In genomic region chr5:118405650-118406061, GRCh38 we compare ENCODE assay signal across 19 cellular contexts.
DNase-seq lines count a peak whose midpoint lies in the region; ATAC-seq and TF ChIP-seq lines count a peak whose summit lies in the region.
"Had no signal": no experiment of that assay in that cellular context is flagged by ENCODE, and none has a peak within 500 bp of the region (broad histone marks: within the 10 kb centered on the region; RNA-seq: fewer than 3 reads in every experiment).

No MANE protein-coding gene starts in this region.

- H3K27ac ChIP-seq in CD8-positive, alpha-beta memory T cell (ENCODE audit: low read depth, low read length): no peak overlapping the region
- H3K27ac ChIP-seq: foreskin keratinocyte, transverse colon had no signal

- POLR2A ChIA-PET in CD8-positive, alpha-beta memory T cell (lab: Charles Lee): no interaction called here

- H3K4me1 ChIP-seq in CD8-positive, alpha-beta memory T cell (ENCODE audit: insufficient read depth, low read length): no peaks in the 10 kb centered on the region
- H3K4me1 ChIP-seq: foreskin keratinocyte, transverse colon had no signal

- no peak overlapping the region for H3K4me3 Mint-ChIP-seq in nephron progenitor cell
- no peak overlapping the region for H3K4me3 Mint-ChIP-seq in CD8-positive, alpha-beta memory T cell
- H3K4me3 Mint-ChIP-seq: activated CD4-positive, alpha-beta T cell treated with anti-CD3 and anti-CD28 coated beads for 36 hours; activated naive CD8-positive, alpha-beta T cell treated with anti-CD3 and anti-CD28 coated beads, Interleukin-2, amount 10 ng/mL, durations not matched to agents 7 days and 5 days; central memory CD8-positive, alpha-beta T cell; T-helper 17 cell had no signal

- H3K27me3 ChIP-seq in CD8-positive, alpha-beta memory T cell (ENCODE audit: insufficient read depth, low read length, poor library complexity, severe bottlenecking): no peaks in the 10 kb centered on the region
- H3K27me3 ChIP-seq: foreskin keratinocyte, transverse colon had no signal

- no peaks in the 10 kb centered on the region for H3K36me3 ChIP-seq in CD8-positive, alpha-beta memory T cell (ENCODE audit: insufficient read depth, low read length)
- H3K36me3 ChIP-seq: transverse colon had no signal

- H3K27ac Mint-ChIP-seq in nephron progenitor cell: no peak overlapping the region
- no peak overlapping the region for H3K27ac Mint-ChIP-seq in CD8-positive, alpha-beta memory T cell
- H3K27ac Mint-ChIP-seq: activated CD4-positive, alpha-beta T cell treated with anti-CD3 and anti-CD28 coated beads for 36 hours; activated naive CD8-positive, alpha-beta T cell treated with anti-CD3 and anti-CD28 coated beads, Interleukin-2, amount 10 ng/mL, durations not matched to agents 7 days and 5 days; T-helper 17 cell had no signal

- ATAC-seq in GM18867 (IDR thresholded peaks at IDR 0.05; ENCODE audit: unreplicated experiment) (peak; percentile 61), GM18909 (IDR thresholded peaks at IDR 0.05; ENCODE audit: poor library complexity, unreplicated experiment) (no peak), GM21786 (IDR thresholded peaks at IDR 0.05; ENCODE audit: unreplicated experiment) (no peak), GM18873 (IDR thresholded peaks at IDR 0.05; ENCODE audit: low FRiP score, unreplicated experiment) (no peak)
- ATAC-seq: activated CD4-positive, alpha-beta T cell treated with anti-CD3 and anti-CD28 coated beads for 36 hours; foreskin keratinocyte; T-helper 17 cell had no signal

- H3K9me3 ChIP-seq in CD8-positive, alpha-beta memory T cell (ENCODE audit: low read length): no peaks in the 10 kb centered on the region
- H3K9me3 ChIP-seq: transverse colon had no signal

- peaks cover 17% of the 10 kb centered on the region for H3K4me1 Mint-ChIP-seq in nephron progenitor cell
- H3K4me1 Mint-ChIP-seq in CD8-positive, alpha-beta memory T cell: no peaks in the 10 kb centered on the region
- H3K4me1 Mint-ChIP-seq: activated CD4-positive, alpha-beta T cell treated with anti-CD3 and anti-CD28 coated beads for 36 hours; activated naive CD8-positive, alpha-beta T cell treated with anti-CD3 and anti-CD28 coated beads, Interleukin-2, amount 10 ng/mL, durations not matched to agents 7 days and 5 days; central memory CD8-positive, alpha-beta T cell; T-helper 17 cell had no signal

- H3K36me3 Mint-ChIP-seq in nephron progenitor cell (ENCODE audit: low read depth): no peaks in the 10 kb centered on the region
- H3K36me3 Mint-ChIP-seq in CD8-positive, alpha-beta memory T cell: no peaks in the 10 kb centered on the region
- H3K36me3 Mint-ChIP-seq: activated naive CD8-positive, alpha-beta T cell treated with anti-CD3 and anti-CD28 coated beads, Interleukin-2, amount 10 ng/mL, durations not matched to agents 7 days and 5 days had no signal

- H3K27me3 Mint-ChIP-seq in nephron progenitor cell (ENCODE audit: low read depth, poor library complexity): no peaks in the 10 kb centered on the region
- no peaks in the 10 kb centered on the region for H3K27me3 Mint-ChIP-seq in CD8-positive, alpha-beta memory T cell
- H3K27me3 Mint-ChIP-seq: activated CD4-positive, alpha-beta T cell treated with anti-CD3 and anti-CD28 coated beads for 36 hours; activated naive CD8-positive, alpha-beta T cell treated with anti-CD3 and anti-CD28 coated beads, Interleukin-2, amount 10 ng/mL, durations not matched to agents 7 days and 5 days; central memory CD8-positive, alpha-beta T cell; T-helper 17 cell had no signal

- DNase-seq in NCI-H146 treated with DMSO at 0.1 percent for 48 hours (lab: John Stamatoyannopoulos, UW; ENCODE audit: unreplicated experiment): peak; percentile 80
- peak; percentile 52 for DNase-seq in ecto neural progenitor cell (ENCODE audit: low spot score)
- peak; percentile 12 for DNase-seq in nephron progenitor cell
- DNase-seq in CD8-positive, alpha-beta memory T cell: no peak
- DNase-seq: activated CD4-positive, alpha-beta T cell treated with anti-CD3 and anti-CD28 coated beads for 36 hours; activated naive CD8-positive, alpha-beta T cell treated with anti-CD3 and anti-CD28 coated beads, Interleukin-2, amount 10 ng/mL, durations not matched to agents 7 days and 5 days; activated T-cell treated with anti-CD3 and anti-CD28 coated beads, Interleukin-2, amount 50 U/mL, for 1 hour; C1 segment of cervical spinal cord; foreskin keratinocyte; MV-4-11; NCI-H510A; stimulated activated CD8-positive, alpha-beta memory T cell treated with anti-CD3 and anti-CD28 coated beads, Interleukin-4, amount 100 ng/mL, for 48 hours; T-helper 17 cell; transverse colon had no signal

- H3K4me3 ChIP-seq in CD8-positive, alpha-beta memory T cell (ENCODE audit: low read length): no peak overlapping the region
- H3K4me3 ChIP-seq: transverse colon had no signal

- TF ChIP-seq CTCF in nephron progenitor cell (IDR thresholded peaks at IDR 0.05): no peak

- H3K9me3 Mint-ChIP-seq in nephron progenitor cell: peaks cover 22% of the 10 kb centered on the region
- peaks cover 3 to 6% (median 5%) of the 10 kb centered on the region in 5 donors for H3K9me3 Mint-ChIP-seq in CD8-positive, alpha-beta memory T cell

- CTCF ChIA-PET in CD8-positive, alpha-beta memory T cell (lab: Charles Lee): no interaction called here

Comparison
In these comparisons a context has a peak if more than half of its experiments do, and no peak if none do; other contexts are left out.
1. DNase-seq: peak in NCI-H146 treated with DMSO at 0.1 percent for 48 hours (single experiment), ecto neural progenitor cell (single experiment) and nephron progenitor cell (single experiment); none in CD8-positive, alpha-beta memory T cell (0 of 5).